Comparison of ENCODE assay signal across 9 cellular contexts in the genomic region with DNA sequence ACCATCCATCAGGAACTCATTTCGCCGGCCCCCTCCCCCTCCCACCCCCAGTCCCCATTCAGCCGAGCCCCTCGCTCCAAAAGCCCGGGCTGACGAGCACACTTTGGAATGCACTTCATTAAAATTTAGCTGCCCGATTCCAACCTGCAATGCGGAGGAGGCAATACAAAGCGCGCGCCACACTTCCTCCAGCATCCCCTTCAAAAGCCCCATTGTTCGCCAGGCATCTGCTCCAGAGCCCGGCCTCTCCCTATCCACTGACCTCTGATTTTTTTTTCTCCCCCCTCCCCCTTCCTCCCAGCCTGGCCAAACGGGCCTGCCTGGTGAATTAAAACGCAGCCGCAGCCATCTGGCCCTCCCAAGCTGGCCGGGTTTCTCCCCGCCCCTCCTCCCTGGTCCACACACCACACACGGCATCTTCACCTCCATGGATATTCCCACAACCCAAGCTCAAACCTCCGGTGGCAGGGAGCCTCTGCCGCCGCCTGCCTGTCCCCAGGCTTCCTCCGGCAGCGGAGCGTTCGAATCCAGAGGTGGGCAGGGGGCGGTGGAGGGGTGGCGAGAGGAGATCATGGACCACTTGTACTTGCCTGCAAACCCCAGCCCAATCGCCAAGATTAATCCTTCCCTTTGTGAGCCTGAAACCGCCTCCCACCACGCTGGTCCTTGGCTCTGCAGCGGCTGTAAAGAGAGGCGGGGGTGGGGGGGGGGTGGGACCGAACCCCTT.
DNase-seq lines count a peak whose midpoint lies in the region; ATAC-seq and TF ChIP-seq lines count a peak whose summit lies in the region.
"Had no signal": no experiment of that assay in that cellular context is flagged by ENCODE, and none has a peak within 500 bp of the region (broad histone marks: within the 10 kb centered on the region; RNA-seq: fewer than 3 reads in every experiment).

No MANE protein-coding gene starts in this region.

- H3K9me2 ChIP-seq in hepatocyte (replicated peaks; ENCODE audit: insufficient read depth), result no peaks in the 10 kb centered on the region

- H3K4me1 ChIP-seq in hepatocyte (ENCODE audit: insufficient read depth), result no peaks in the 10 kb centered on the region

- peak overlapping the region; percentile 45 for H3K27ac ChIP-seq in hepatocyte

- ATAC-seq in T-helper 17 cell, result no peak
- no peak for ATAC-seq in HG02970 (IDR thresholded peaks at IDR 0.05; ENCODE audit: low FRiP score, unreplicated experiment)
- no peak for ATAC-seq in activated T-cell treated with anti-CD3 and anti-CD28 coated beads, Interleukin-2, amount 50 U/mL, for 72 hours (replicated peaks in 1 of 2)

- H4K20me1 ChIP-seq in hepatocyte (ENCODE audit: insufficient read depth, poor library complexity, severe bottlenecking), result no peaks in the 10 kb centered on the region

- peak overlapping the region; percentile 55 for H3K4me3 ChIP-seq in WI38 (ENCODE audit: low read depth, low read length)
- peak overlapping the region; percentile 27 for H3K4me3 ChIP-seq in hepatocyte

- WGBS in hepatocyte (ENCODE audit: low lambda C conversion rate, missing lambda C conversion rate), result 4% methylated on average over 25 of the region's 34 CpGs

- H3K27ac Mint-ChIP-seq in T-helper 17 cell, result no peak overlapping the region
- no peak overlapping the region for H3K27ac Mint-ChIP-seq in activated T-cell treated with anti-CD3 and anti-CD28 coated beads, Interleukin-2, amount 50 U/mL, for 72 hours
- H3K27ac Mint-ChIP-seq: T-helper 1 cell treated with Interleukin-12 subunit alpha and Interleukin-12 subunit beta and Interleukin-4 antibody, amounts not matched to agents 30 μg/mL and 1 μg/mL, for 36 hours had no signal

- no peaks in the 10 kb centered on the region for H3K36me3 ChIP-seq in hepatocyte (replicated peaks; ENCODE audit: insufficient read depth, low read depth)

- H3K4me3 Mint-ChIP-seq in T-helper 17 cell, result no peak overlapping the region
- H3K4me3 Mint-ChIP-seq in activated T-cell treated with anti-CD3 and anti-CD28 coated beads, Interleukin-2, amount 50 U/mL, for 72 hours, result no peak overlapping the region
- H3K4me3 Mint-ChIP-seq: T-helper 1 cell treated with Interleukin-12 subunit alpha and Interleukin-12 subunit beta and Interleukin-4 antibody, amounts not matched to agents 30 μg/mL and 1 μg/mL, for 36 hours had no signal

- peak; percentile 46 for DNase-seq in GM03348 (ENCODE audit: low spot score)
- DNase-seq in hepatocyte (ENCODE audit: low spot score), result peak; percentile 42
- peak; percentile 46 for DNase-seq in renal cortical epithelial cell (ENCODE audit: low read depth)
- DNase-seq in T-helper 17 cell, result no peak
- no peak for DNase-seq in activated T-cell treated with anti-CD3 and anti-CD28 coated beads, Interleukin-2, amount 50 U/mL, for 72 hours
- DNase-seq in NK-92 treated with Interleukin-12 subunit alpha and Interleukin-12 subunit beta, amount 100 ng/mL, for 24 hours (lab: John Stamatoyannopoulos, UW), result no peak

- no peaks in the 10 kb centered on the region for H3K36me3 Mint-ChIP-seq in T-helper 17 cell (ENCODE audit: low read depth)
- H3K36me3 Mint-ChIP-seq in activated T-cell treated with anti-CD3 and anti-CD28 coated beads, Interleukin-2, amount 50 U/mL, for 72 hours (ENCODE audit: insufficient read depth in 2 of 2), result no peaks in the 10 kb centered on the region

- TF ChIP-seq CTCF in WI38 (IDR thresholded peaks at IDR 0.05; ENCODE audit: low read depth, low read length) (no peak), hepatocyte (IDR thresholded peaks at IDR 0.05; ENCODE audit: poor library complexity) (no peak)

- peaks cover 50% of the 10 kb centered on the region for H3K79me2 ChIP-seq in hepatocyte

- no peaks in the 10 kb centered on the region for H3K4me1 Mint-ChIP-seq in T-helper 17 cell
- no peaks in the 10 kb centered on the region for H3K4me1 Mint-ChIP-seq in activated T-cell treated with anti-CD3 and anti-CD28 coated beads, Interleukin-2, amount 50 U/mL, for 72 hours (ENCODE audit: low read depth)

- H3K9me3 ChIP-seq in hepatocyte (ENCODE audit: low read depth) (no peaks in the 10 kb centered on the region), T-helper 17 cell (ENCODE audit: control insufficient read depth, low read length, poor library complexity, severe bottlenecking) (no peaks in the 10 kb centered on the region)

- peak overlapping the region; percentile 86 for H3K4me2 ChIP-seq in hepatocyte

- H3K9me3 Mint-ChIP-seq in activated T-cell treated with anti-CD3 and anti-CD28 coated beads, Interleukin-2, amount 50 U/mL, for 72 hours, result no peaks in the 10 kb centered on the region
- H3K9me3 Mint-ChIP-seq: T-helper 1 cell treated with Interleukin-12 subunit alpha and Interleukin-12 subunit beta and Interleukin-4 antibody, amounts not matched to agents 30 μg/mL and 1 μg/mL, for 36 hours had no signal

- no peak overlapping the region for H2AFZ ChIP-seq in hepatocyte

- H3K27me3 Mint-ChIP-seq in T-helper 17 cell, result peaks cover 32% of the 10 kb centered on the region
- peaks cover 16% of the 10 kb centered on the region for H3K27me3 Mint-ChIP-seq in activated T-cell treated with anti-CD3 and anti-CD28 coated beads, Interleukin-2, amount 50 U/mL, for 72 hours (ENCODE audit: low read depth)

- H3K27me3 ChIP-seq in hepatocyte, result peaks cover 5% of the 10 kb centered on the region

Comparison
In these comparisons a context has a peak if more than half of its experiments do, and no peak if none do; other contexts are left out.
1. DNase-seq: peak in GM03348 (single experiment), hepatocyte (single experiment) and renal cortical epithelial cell (single experiment); none in T-helper 17 cell (0 of 3), activated T-cell treated with anti-CD3 and anti-CD28 coated beads, Interleukin-2, amount 50 U/mL, for 72 hours (0 of 2) and NK-92 treated with Interleukin-12 subunit alpha and Interleukin-12 subunit beta, amount 100 ng/mL, for 24 hours (single experiment).